Comparison of ENCODE assay signal across 17 cellular contexts in genomic region chr11:5364214-5364613, GRCh38. TPM values are rescaled to one million over a fixed set of nuclear protein-coding genes. Genes with fewer than 3 reads are reported as not detected.
DNase-seq lines count a peak whose midpoint lies in the region; ATAC-seq and TF ChIP-seq lines count a peak whose summit lies in the region.
"Had no signal": no experiment of that assay in that cellular context is flagged by ENCODE, and none has a peak within 500 bp of the region (broad histone marks: within the 10 kb centered on the region; RNA-seq: fewer than 3 reads in every experiment).

No MANE protein-coding gene starts in this region.

- H3K27me3 ChIP-seq in ACC112 (ENCODE audit: insufficient read depth, low read length) (no peaks in the 10 kb centered on the region), fibroblast of lung (ENCODE audit: control insufficient read depth, insufficient read depth, low read length) (no peaks in the 10 kb centered on the region)
- H3K27me3 ChIP-seq: ovary, stomach had no signal

- no peaks in the 10 kb centered on the region for H4K20me1 ChIP-seq in fibroblast of lung (ENCODE audit: control insufficient read depth, extremely low read depth, insufficient read depth, low read length)

- H3K4me3 ChIP-seq in ACC112 (ENCODE audit: low read depth, low read length) = peak overlapping the region; percentile 20; the same call in 1 of the 2 replicates
- H3K4me3 ChIP-seq in fibroblast of lung (replicated peaks in 1 of 4; ENCODE audit: control extremely low read depth in 1 of 4, insufficient read depth in 1 of 4, low read depth in 3 of 4, low read length in 4 of 4) = no peak overlapping the region
- H3K4me3 ChIP-seq: ovary, stomach had no signal

- H3K27ac ChIP-seq in ACC112 (ENCODE audit: low read depth, low read length) = peak overlapping the region; percentile 84
- peak overlapping the region; percentile 84 for H3K27ac ChIP-seq in fibroblast of lung (ENCODE audit: insufficient read depth, low read length)
- H3K27ac ChIP-seq: ovary, stomach had no signal

- ATAC-seq in GM21723 (IDR thresholded peaks at IDR 0.05; ENCODE audit: unreplicated experiment) = no peak
- no peak for ATAC-seq in GM18505 (IDR thresholded peaks at IDR 0.05; ENCODE audit: unreplicated experiment)

- TF ChIP-seq POLR2A in GM18505 (IDR thresholded peaks at IDR 0.05; ENCODE audit: borderline replicate concordance, extremely low read depth, insufficient read depth, insufficient read length) = no peak

- no peaks in the 10 kb centered on the region for H3K9me3 ChIP-seq in fibroblast of lung (ENCODE audit: control insufficient read depth, insufficient read depth, low read depth, low read length)
- H3K9me3 ChIP-seq: ovary, stomach had no signal

- no peak overlapping the region for H3K9ac ChIP-seq in fibroblast of lung (ENCODE audit: insufficient read depth, low read length)

- H3K4me2 ChIP-seq in fibroblast of lung (ENCODE audit: extremely low read depth, insufficient read depth, low read length) = peak overlapping the region; percentile 21

- H3K79me2 ChIP-seq in ACC112 (ENCODE audit: control insufficient read depth, insufficient read depth, low read length, unreplicated experiment) (no peaks in the 10 kb centered on the region), fibroblast of lung (ENCODE audit: control insufficient read depth, insufficient read depth, low read length) (no peaks in the 10 kb centered on the region)

- H3K36me3 ChIP-seq in ACC112 (ENCODE audit: insufficient read depth, low read length) (no peaks in the 10 kb centered on the region), fibroblast of lung (ENCODE audit: control insufficient read depth, insufficient read depth, low read length) (no peaks in the 10 kb centered on the region)
- H3K36me3 ChIP-seq: ovary, stomach had no signal

- peak; percentile 96 for DNase-seq in M059J (ENCODE audit: low read depth)
- peak; percentile 63 to 90 for DNase-seq in fibroblast of lung (ENCODE audit: low read depth in 2 of 2)
- no peak for DNase-seq in anterior cingulate cortex (lab: John Stamatoyannopoulos, UW)
- DNase-seq: 8988T; DMS79 treated with DMSO at 0.1 percent for 48 hours; head of caudate nucleus; NCI-H2171 treated with DMSO at 0.1 percent for 48 hours; ovary; stimulated activated CD4-positive, alpha-beta T cell treated with anti-CD3 and anti-CD28 coated beads, Interleukin-4, amount 100 ng/mL, for 1 hour; stomach had no signal

- peaks cover 60% of the 10 kb centered on the region for H3K4me1 ChIP-seq in ACC112 (ENCODE audit: control insufficient read depth, insufficient read depth, low read length, unreplicated experiment)
- H3K4me1 ChIP-seq in fibroblast of lung (ENCODE audit: control insufficient read depth, extremely low read depth, insufficient read depth, low read length) = peaks cover 25% of the 10 kb centered on the region
- H3K4me1 ChIP-seq: stomach had no signal

- no peak for TF ChIP-seq CTCF in fibroblast of lung (conservative IDR thresholded peaks at IDR 0.05 in 1 of 2, IDR thresholded peaks at IDR 0.05 in 1 of 2; ENCODE audit: low read depth in 1 of 2, low read length in 2 of 2)

- H2AFZ ChIP-seq in ACC112 (ENCODE audit: low read length, unreplicated experiment) = peak overlapping the region; percentile 44
- H2AFZ ChIP-seq in fibroblast of lung (ENCODE audit: low read length) = no peak overlapping the region

RNA-seq across cellular contexts. Expression of gene OR51B6, which starts 12.9 kb away (rescaled TPM):
- not detected in 2 replicates for total RNA-seq in M059J (2014; rRNA removed; shearing (Covaris generic))
- total RNA-seq in fibroblast of lung = not detected in 2 replicates
- not detected in 2 replicates for polyA plus RNA-seq in fibroblast of lung
- polyA plus RNA-seq in fibroblast of lung (2012) = not detected in 2 replicates
- polyA minus RNA-seq in fibroblast of lung (ENCODE audit: low replicate concordance) = not detected in 2 replicates
- total RNA-seq: activated CD8-positive, alpha-beta memory T cell treated with anti-CD3 and anti-CD28 coated beads for 36 hours; liver; MCF 10A; ovary; stomach; T-helper 2 cell treated with Interferon-gamma antibody and Interleukin-4, amounts not matched to agents 100 ng/mL and 5 ng/mL, for 36 hours had no signal
- polyA plus RNA-seq: liver, ovary, stomach had no signal

RNA-seq across cellular contexts. Expression of gene OR51M1, which starts 19.4 kb away (rescaled TPM):
- not detected in 2 replicates for total RNA-seq in M059J (2014; rRNA removed; shearing (Covaris generic))
- total RNA-seq in fibroblast of lung = not detected in 2 replicates
- 0.06 TPM in 1 of 2 replicates, not detected in the other for polyA plus RNA-seq in fibroblast of lung
- polyA plus RNA-seq in fibroblast of lung (2012) = not detected in 2 replicates
- not detected in 2 replicates for polyA minus RNA-seq in fibroblast of lung (ENCODE audit: low replicate concordance)
- total RNA-seq: activated CD8-positive, alpha-beta memory T cell treated with anti-CD3 and anti-CD28 coated beads for 36 hours; liver; MCF 10A; stomach; T-helper 2 cell treated with Interferon-gamma antibody and Interleukin-4, amounts not matched to agents 100 ng/mL and 5 ng/mL, for 36 hours had no signal
- polyA plus RNA-seq: liver, stomach had no signal

RNA-seq across cellular contexts. Expression of gene OR51B5, which starts 20.9 kb away (rescaled TPM):
- not detected in 2 replicates for total RNA-seq in M059J (2014; rRNA removed; shearing (Covaris generic))
- 0.17 and 0.26 TPM in 2 replicates for total RNA-seq in fibroblast of lung
- polyA plus RNA-seq in fibroblast of lung = 0.06 TPM in 1 of 2 replicates, not detected in the other
- polyA plus RNA-seq in fibroblast of lung (2012) = 0.12 TPM in 1 of 2 replicates, not detected in the other
- not detected in 2 replicates for polyA minus RNA-seq in fibroblast of lung (ENCODE audit: low replicate concordance)
- total RNA-seq: activated CD8-positive, alpha-beta memory T cell treated with anti-CD3 and anti-CD28 coated beads for 36 hours; MCF 10A; T-helper 2 cell treated with Interferon-gamma antibody and Interleukin-4, amounts not matched to agents 100 ng/mL and 5 ng/mL, for 36 hours had no signal
- polyA plus RNA-seq: liver, stomach had no signal

RNA-seq across cellular contexts. Expression of gene OR51B2, which starts 40.1 kb away (rescaled TPM):
- total RNA-seq in M059J (2014; rRNA removed; shearing (Covaris generic)) = not detected in 2 replicates
- total RNA-seq in fibroblast of lung = not detected in 2 replicates
- polyA plus RNA-seq in fibroblast of lung = not detected in 2 replicates
- polyA plus RNA-seq in fibroblast of lung (2012) = not detected in 2 replicates
- not detected in 2 replicates for polyA minus RNA-seq in fibroblast of lung (ENCODE audit: low replicate concordance)
- total RNA-seq: activated CD8-positive, alpha-beta memory T cell treated with anti-CD3 and anti-CD28 coated beads for 36 hours; MCF 10A; T-helper 2 cell treated with Interferon-gamma antibody and Interleukin-4, amounts not matched to agents 100 ng/mL and 5 ng/mL, for 36 hours had no signal
- polyA plus RNA-seq: liver, ovary, stomach had no signal

RNA-seq across cellular contexts. Expression of gene OR51Q1, which starts 57.7 kb away (rescaled TPM):
- total RNA-seq in M059J (2014; rRNA removed; shearing (Covaris generic)) = not detected in 2 replicates
- not detected in 2 replicates for total RNA-seq in fibroblast of lung
- polyA plus RNA-seq in fibroblast of lung = not detected in 2 replicates
- not detected in 2 replicates for polyA plus RNA-seq in fibroblast of lung (2012)
- polyA minus RNA-seq in fibroblast of lung (ENCODE audit: low replicate concordance) = not detected in 2 replicates
- total RNA-seq: activated CD8-positive, alpha-beta memory T cell treated with anti-CD3 and anti-CD28 coated beads for 36 hours; liver; MCF 10A; ovary; stomach; T-helper 2 cell treated with Interferon-gamma antibody and Interleukin-4, amounts not matched to agents 100 ng/mL and 5 ng/mL, for 36 hours had no signal
- polyA plus RNA-seq: liver, ovary, stomach had no signal

Comparison
In these comparisons a context has a peak if more than half of its experiments do, and no peak if none do; other contexts are left out.
1. DNase-seq: peak in M059J (single experiment) and fibroblast of lung (2 of 2); none in anterior cingulate cortex (0 of 58).